14 cellular contexts compared by ENCODE assay signal in the genomic region with DNA sequence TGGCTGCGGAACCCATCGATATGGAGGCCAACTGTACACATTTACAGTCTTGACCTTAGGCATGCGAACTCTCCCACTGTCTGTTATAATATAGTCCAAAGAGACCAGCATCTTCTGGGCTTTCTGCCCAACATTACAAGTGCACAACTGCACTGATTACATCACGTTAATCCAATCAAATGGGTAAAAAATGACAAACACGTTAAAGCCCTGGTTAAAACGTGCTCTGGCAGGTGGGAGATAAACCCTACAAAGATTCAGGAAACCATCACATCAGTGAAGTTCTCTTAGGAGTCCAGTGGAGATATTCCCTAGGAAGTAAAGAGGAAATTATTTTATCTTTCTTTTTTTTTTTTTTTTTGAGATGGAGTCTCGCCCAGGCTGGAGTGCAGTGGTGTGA. TPM values are rescaled to one million over a fixed set of nuclear protein-coding genes. Genes with fewer than 3 reads are reported as not detected.
DNase-seq lines count a peak whose midpoint lies in the region; TF ChIP-seq lines count a peak whose summit lies in the region.
"Had no signal": no experiment of that assay in that cellular context is flagged by ENCODE, and none has a peak within 500 bp of the region (broad histone marks: within the 10 kb centered on the region; RNA-seq: fewer than 3 reads in every experiment).

No MANE protein-coding gene starts in this region.

- no peak overlapping the region for H3K27ac Mint-ChIP-seq in activated CD4-positive, alpha-beta T cell treated with anti-CD3 and anti-CD28 coated beads, Interleukin-2, amount 10 ng/mL, durations not matched to agents 7 days and 5 days
- H3K27ac Mint-ChIP-seq: CD14-positive monocyte; CD8-positive, alpha-beta T cell; IgD-negative memory B cell had no signal

- no peak for TF ChIP-seq CTCF in HEK293 (tag by site-specific recombination; IDR thresholded peaks at IDR 0.05)
- TF ChIP-seq CTCF in RWPE1 (conservative IDR thresholded peaks at IDR 0.05; ENCODE audit: low read depth): no peak

- H3K4me1 ChIP-seq in HEK293 (ENCODE audit: control insufficient read depth, insufficient read depth, low read length): no peaks in the 10 kb centered on the region

- CTCF ChIA-PET in HEK293 (lab: Yijun Ruan, JAX): interaction anchor here (1.5 kb wide), 1 partner anchor 25 kb away, joined by 3 read pairs; no protein-coding TSS in a partner anchor
- CTCF ChIA-PET in RWPE1 (lab: Yijun Ruan, JAX): no interaction called here
- CTCF ChIA-PET in activated CD4-positive, alpha-beta T cell treated with anti-CD3 and anti-CD28 coated beads, Interleukin-2, amount 10 ng/mL, durations not matched to agents 7 days and 5 days (lab: Charles Lee): no interaction called here

- no peaks in the 10 kb centered on the region for H3K36me3 ChIP-seq in HEK293 (ENCODE audit: control insufficient read depth in 2 of 2, insufficient read depth in 1 of 2, low read length in 2 of 2)

- DNase-seq in NCI-H446 (lab: John Stamatoyannopoulos, UW) (peak; percentile 29 to 43), amniotic epithelial cell (ENCODE audit: low read depth) (peak; percentile 63), iris pigment epithelial cell (ENCODE audit: low read depth) (peak; percentile 54), RWPE1 (ENCODE audit: low spot score) (no peak)
- DNase-seq in stimulated activated CD4-positive, alpha-beta T cell treated with anti-CD3 and anti-CD28 coated beads, Interleukin-2, amount 100 ng/mL, for 24 hours: no peak
- no peak for DNase-seq in activated CD4-positive, alpha-beta T cell treated with anti-CD3 and anti-CD28 coated beads, Interleukin-2, amount 10 ng/mL, durations not matched to agents 7 days and 5 days
- DNase-seq: CD8-positive, alpha-beta T cell; COR-L47; DMS53; GF-D8; HCEC 1CT had no signal

- H3K4me3 ChIP-seq in HEK293 (ENCODE audit: low read depth, low read length): no peak overlapping the region

- H3K4me1 Mint-ChIP-seq in activated CD4-positive, alpha-beta T cell treated with anti-CD3 and anti-CD28 coated beads, Interleukin-2, amount 10 ng/mL, durations not matched to agents 7 days and 5 days: no peaks in the 10 kb centered on the region
- H3K4me1 Mint-ChIP-seq: CD14-positive monocyte had no signal

- H3K27me3 Mint-ChIP-seq in activated CD4-positive, alpha-beta T cell treated with anti-CD3 and anti-CD28 coated beads, Interleukin-2, amount 10 ng/mL, durations not matched to agents 7 days and 5 days: no peaks in the 10 kb centered on the region
- H3K27me3 Mint-ChIP-seq: IgD-negative memory B cell had no signal

- H3K27ac ChIP-seq in HEK293 (ENCODE audit: extremely low read depth, low read depth, low read length): no peak overlapping the region
- H3K27ac ChIP-seq in RWPE1: no peak overlapping the region

- H3K9me3 Mint-ChIP-seq in activated CD4-positive, alpha-beta T cell treated with anti-CD3 and anti-CD28 coated beads, Interleukin-2, amount 10 ng/mL, durations not matched to agents 7 days and 5 days: no peaks in the 10 kb centered on the region
- H3K9me3 Mint-ChIP-seq: CD14-positive monocyte; CD8-positive, alpha-beta T cell; IgD-negative memory B cell had no signal

- no peaks in the 10 kb centered on the region for H3K36me3 Mint-ChIP-seq in activated CD4-positive, alpha-beta T cell treated with anti-CD3 and anti-CD28 coated beads, Interleukin-2, amount 10 ng/mL, durations not matched to agents 7 days and 5 days (ENCODE audit: low read depth)
- H3K36me3 Mint-ChIP-seq: CD14-positive monocyte; CD8-positive, alpha-beta T cell; IgD-negative memory B cell had no signal

- POLR2A ChIA-PET in HEK293 (lab: Yijun Ruan, JAX) (no interaction called here), RWPE1 (lab: Yijun Ruan, JAX; ENCODE audit: low non-redundant PET) (no interaction called here)
- POLR2A ChIA-PET in activated CD4-positive, alpha-beta T cell treated with anti-CD3 and anti-CD28 coated beads, Interleukin-2, amount 10 ng/mL, durations not matched to agents 7 days and 5 days (lab: Charles Lee): no interaction called here

- no peaks in the 10 kb centered on the region for H3K9me3 ChIP-seq in HEK293 (ENCODE audit: control insufficient read depth, insufficient read depth, low read depth, low read length)

- no peak overlapping the region for H3K4me3 Mint-ChIP-seq in activated CD4-positive, alpha-beta T cell treated with anti-CD3 and anti-CD28 coated beads, Interleukin-2, amount 10 ng/mL, durations not matched to agents 7 days and 5 days
- H3K4me3 Mint-ChIP-seq: CD14-positive monocyte; CD8-positive, alpha-beta T cell; IgD-negative memory B cell had no signal

TF ChIP-seq in HEK293, 187 proteins besides CTCF, POLR2A, EP300 and RAD21 (continues in another document):
- TF ChIP-seq ZNF629 (tag by site-specific recombination; IDR thresholded peaks at IDR 0.05) (peak; percentile 44; the same call in 1 of the 2 replicates), ZSCAN30 (tag by site-specific recombination; IDR thresholded peaks at IDR 0.05) (no peak), ZNF624 (tag by site-specific recombination; IDR thresholded peaks at IDR 0.05) (no peak), HOXD13 (CRISPR knock-in tag; IDR thresholded peaks at IDR 0.05; ENCODE audit: borderline replicate concordance) (no peak), ZBTB7A (tag by site-specific recombination; IDR thresholded peaks at IDR 0.05; ENCODE audit: low read depth) (no peak), ZFP41 (tag by site-specific recombination; IDR thresholded peaks at IDR 0.05; ENCODE audit: borderline replicate concordance) (no peak), ZNF335 (tag by site-specific recombination; conservative IDR thresholded peaks at IDR 0.05) (0 out of 2 replicates have a peak, but pooled peaks have one; percentile 25), HOXC10 (CRISPR knock-in tag; IDR thresholded peaks at IDR 0.05) (no peak), FEZF1 (tag by site-specific recombination; IDR thresholded peaks at IDR 0.05) (0 out of 2 replicates have a peak, but pooled peaks have one; percentile 40), ZNF658 (tag by site-specific recombination; IDR thresholded peaks at IDR 0.05) (no peak), ZNF571 (tag by site-specific recombination; IDR thresholded peaks at IDR 0.05) (no peak)
- TF ChIP-seq, protein P1, sequence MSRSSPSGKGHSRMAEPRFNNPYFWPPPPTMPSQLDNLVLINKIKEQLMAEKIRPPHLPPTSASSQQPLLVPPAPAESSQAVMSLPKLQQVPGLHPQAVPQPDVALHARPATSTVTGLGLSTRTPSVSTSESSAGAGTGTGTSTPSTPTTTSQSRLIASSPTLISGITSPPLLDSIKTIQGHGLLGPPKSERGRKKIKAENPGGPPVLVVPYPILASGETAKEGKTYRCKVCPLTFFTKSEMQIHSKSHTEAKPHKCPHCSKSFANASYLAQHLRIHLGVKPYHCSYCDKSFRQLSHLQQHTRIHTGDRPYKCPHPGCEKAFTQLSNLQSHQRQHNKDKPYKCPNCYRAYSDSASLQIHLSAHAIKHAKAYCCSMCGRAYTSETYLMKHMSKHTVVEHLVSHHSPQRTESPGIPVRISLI (tag by site-specific recombination; IDR thresholded peaks at IDR 0.05): peak; percentile 66; the same call in 1 of the 2 replicates
- TF ChIP-seq, protein P2, sequence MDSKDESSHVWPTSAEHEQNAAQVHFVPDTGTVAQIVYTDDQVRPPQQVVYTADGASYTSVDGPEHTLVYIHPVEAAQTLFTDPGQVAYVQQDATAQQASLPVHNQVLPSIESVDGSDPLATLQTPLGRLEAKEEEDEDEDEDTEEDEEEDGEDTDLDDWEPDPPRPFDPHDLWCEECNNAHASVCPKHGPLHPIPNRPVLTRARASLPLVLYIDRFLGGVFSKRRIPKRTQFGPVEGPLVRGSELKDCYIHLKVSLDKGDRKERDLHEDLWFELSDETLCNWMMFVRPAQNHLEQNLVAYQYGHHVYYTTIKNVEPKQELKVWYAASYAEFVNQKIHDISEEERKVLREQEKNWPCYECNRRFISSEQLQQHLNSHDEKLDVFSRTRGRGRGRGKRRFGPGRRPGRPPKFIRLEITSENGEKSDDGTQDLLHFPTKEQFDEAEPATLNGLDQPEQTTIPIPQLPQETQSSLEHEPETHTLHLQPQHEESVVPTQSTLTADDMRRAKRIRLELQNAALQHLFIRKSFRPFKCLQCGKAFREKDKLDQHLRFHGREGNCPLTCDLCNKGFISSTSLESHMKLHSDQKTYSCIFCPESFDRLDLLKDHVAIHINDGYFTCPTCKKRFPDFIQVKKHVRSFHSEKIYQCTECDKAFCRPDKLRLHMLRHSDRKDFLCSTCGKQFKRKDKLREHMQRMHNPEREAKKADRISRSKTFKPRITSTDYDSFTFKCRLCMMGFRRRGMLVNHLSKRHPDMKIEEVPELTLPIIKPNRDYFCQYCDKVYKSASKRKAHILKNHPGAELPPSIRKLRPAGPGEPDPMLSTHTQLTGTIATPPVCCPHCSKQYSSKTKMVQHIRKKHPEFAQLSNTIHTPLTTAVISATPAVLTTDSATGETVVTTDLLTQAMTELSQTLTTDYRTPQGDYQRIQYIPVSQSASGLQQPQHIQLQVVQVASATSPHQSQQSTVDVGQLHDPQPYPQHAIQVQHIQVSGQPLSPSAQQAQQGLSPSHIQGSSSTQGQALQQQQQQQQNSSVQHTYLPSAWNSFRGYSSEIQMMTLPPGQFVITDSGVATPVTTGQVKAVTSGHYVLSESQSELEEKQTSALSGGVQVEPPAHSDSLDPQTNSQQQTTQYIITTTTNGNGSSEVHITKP (tag by site-specific recombination; IDR thresholded peaks at IDR 0.05): peak; percentile 64

RNA-seq across cellular contexts. Expression of a gene that starts 23.7 kb away (rescaled TPM):
- total RNA-seq in activated CD4-positive, alpha-beta T cell treated with anti-CD3 and anti-CD28 coated beads, Interleukin-2, amount 10 ng/mL, durations not matched to agents 7 days and 5 days: 10 to 100 TPM; 22.1 to 23.6 TPM

RNA-seq across cellular contexts. Expression of a gene that starts 48.0 kb away (rescaled TPM):
- total RNA-seq in activated CD4-positive, alpha-beta T cell treated with anti-CD3 and anti-CD28 coated beads, Interleukin-2, amount 10 ng/mL, durations not matched to agents 7 days and 5 days: not detected
- total RNA-seq: CD8-positive, alpha-beta T cell had no signal

RNA-seq across cellular contexts. Expression of a gene that starts 50.7 kb away (rescaled TPM):
- 10 to 100 TPM; 62.9 to 71.4 TPM for total RNA-seq in activated CD4-positive, alpha-beta T cell treated with anti-CD3 and anti-CD28 coated beads, Interleukin-2, amount 10 ng/mL, durations not matched to agents 7 days and 5 days

RNA-seq across cellular contexts. Expression of a gene that starts 50.8 kb away (rescaled TPM):
- total RNA-seq in activated CD4-positive, alpha-beta T cell treated with anti-CD3 and anti-CD28 coated beads, Interleukin-2, amount 10 ng/mL, durations not matched to agents 7 days and 5 days: 10 to 100 TPM; 19.9 to 21.8 TPM

Comparison
In these comparisons a context has a peak if more than half of its experiments do, and no peak if none do; other contexts are left out.
1. DNase-seq: peak in NCI-H446 (2 of 2), amniotic epithelial cell (single experiment) and iris pigment epithelial cell (single experiment); none in RWPE1 (single experiment), stimulated activated CD4-positive, alpha-beta T cell treated with anti-CD3 and anti-CD28 coated beads, Interleukin-2, amount 100 ng/mL, for 24 hours (0 of 2) and activated CD4-positive, alpha-beta T cell treated with anti-CD3 and anti-CD28 coated beads, Interleukin-2, amount 10 ng/mL, durations not matched to agents 7 days and 5 days (single experiment).